ENCODE assay signal across 9 cellular contexts in the genomic region with DNA sequence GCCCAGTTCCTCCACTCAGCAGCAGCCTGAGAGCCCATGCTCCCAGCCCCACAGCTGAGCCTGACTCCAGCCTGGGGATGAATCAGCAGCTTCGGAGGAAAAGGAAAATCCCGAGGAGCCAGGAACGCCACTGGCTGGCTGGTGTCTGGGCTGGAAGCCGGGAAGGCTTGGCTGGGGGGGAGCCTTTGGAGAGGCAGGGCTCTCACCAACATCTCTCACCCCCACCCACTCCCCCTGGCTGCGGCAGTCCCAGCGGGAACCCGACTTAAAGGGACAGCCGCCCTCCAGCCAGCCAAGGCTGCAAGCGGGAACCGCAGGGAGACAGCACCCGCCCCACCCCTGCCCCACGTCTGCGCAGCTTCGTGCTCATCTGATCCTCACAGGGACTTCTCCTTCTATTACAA. TPM values are rescaled to one million over a fixed set of nuclear protein-coding genes. Genes with fewer than 3 reads are reported as not detected.
A peak's percentile ranks its signal among the peaks of the same experiment; 100 is the strongest.
DNase-seq lines count a peak whose midpoint lies in the region; ATAC-seq and TF ChIP-seq lines count a peak whose summit lies in the region.
"Had no signal": no experiment of that assay in that cellular context is flagged by ENCODE, and none has a peak within 500 bp of the region (broad histone marks: within the 10 kb centered on the region; RNA-seq: fewer than 3 reads in every experiment).

No MANE protein-coding gene starts in this region.

- peak overlapping the region; percentile 55 for H3K9ac ChIP-seq in SK-N-MC (ENCODE audit: insufficient read length)

- H3K9me3 Mint-ChIP-seq in osteocyte (ENCODE audit: unreplicated experiment): no peaks in the 10 kb centered on the region
- no peaks in the 10 kb centered on the region for H3K9me3 Mint-ChIP-seq in activated naive CD4-positive, alpha-beta T cell treated with anti-CD3 and anti-CD28 coated beads, Interleukin-2, amount 10 ng/mL, durations not matched to agents 7 days and 5 days

- H3K9me3 ChIP-seq in SK-N-MC (ENCODE audit: low read depth, low read length) (no peaks in the 10 kb centered on the region), gastroesophageal sphincter (no peaks in the 10 kb centered on the region)

- CTCF ChIA-PET in activated naive CD4-positive, alpha-beta T cell treated with anti-CD3 and anti-CD28 coated beads, Interleukin-2, amount 10 ng/mL, durations not matched to agents 7 days and 5 days (lab: Charles Lee): no interaction called here

- peak; percentile 38 for DNase-seq in COLO829 (ENCODE audit: low spot score)
- DNase-seq in SK-N-MC (ENCODE audit: low read depth, low spot score): no peak
- DNase-seq in osteocyte (ENCODE audit: extremely low spot score, unreplicated experiment): peak; percentile 95
- no peak for DNase-seq in NCI-H2171 (lab: John Stamatoyannopoulos, UW)
- no peak for DNase-seq in activated naive CD4-positive, alpha-beta T cell treated with anti-CD3 and anti-CD28 coated beads, Interleukin-2, amount 10 ng/mL, durations not matched to agents 7 days and 5 days
- DNase-seq in SW480 (ENCODE audit: low spot score): no peak

- H3K36me3 ChIP-seq in SK-N-MC (ENCODE audit: insufficient read depth, low read length) (no peaks in the 10 kb centered on the region), gastroesophageal sphincter (peaks cover 0 to 18% of the 10 kb centered on the region in 2 donors)

- H3K27ac Mint-ChIP-seq in osteocyte (ENCODE audit: unreplicated experiment): peak overlapping the region; percentile 91
- no peak overlapping the region for H3K27ac Mint-ChIP-seq in activated naive CD4-positive, alpha-beta T cell treated with anti-CD3 and anti-CD28 coated beads, Interleukin-2, amount 10 ng/mL, durations not matched to agents 7 days and 5 days

- WGBS in gastroesophageal sphincter (ENCODE audit: low coverage in 1 of 2), 2 donors: 0% methylated on average over 5 of the region's 14 CpGs; no CpG with 5 or more reads in 1 of the 2 donors

- ATAC-seq in gastroesophageal sphincter (peak; percentile 85), GM21786 (IDR thresholded peaks at IDR 0.05; ENCODE audit: unreplicated experiment) (no peak)

- TF ChIP-seq EP300 in gastroesophageal sphincter (IDR thresholded peaks at IDR 0.05): no peak

- H3K4me1 Mint-ChIP-seq in osteocyte (ENCODE audit: unreplicated experiment): peaks cover 62% of the 10 kb centered on the region
- H3K4me1 Mint-ChIP-seq in activated naive CD4-positive, alpha-beta T cell treated with anti-CD3 and anti-CD28 coated beads, Interleukin-2, amount 10 ng/mL, durations not matched to agents 7 days and 5 days: no peaks in the 10 kb centered on the region

- peaks cover 3% of the 10 kb centered on the region for H3K36me3 Mint-ChIP-seq in osteocyte (ENCODE audit: unreplicated experiment)
- no peaks in the 10 kb centered on the region for H3K36me3 Mint-ChIP-seq in activated naive CD4-positive, alpha-beta T cell treated with anti-CD3 and anti-CD28 coated beads, Interleukin-2, amount 10 ng/mL, durations not matched to agents 7 days and 5 days

- H3K27me3 ChIP-seq in gastroesophageal sphincter: no peaks in the 10 kb centered on the region

- H3K27ac ChIP-seq in SK-N-MC: peak overlapping the region; percentile 83
- peak overlapping the region; percentile 10 to 81 (median 70) for H3K27ac ChIP-seq in gastroesophageal sphincter

- H3K4me1 ChIP-seq in gastroesophageal sphincter: peaks cover 0 to 67% (median 34%) of the 10 kb centered on the region in 3 donors

- H3K27me3 Mint-ChIP-seq in osteocyte (ENCODE audit: unreplicated experiment): no peaks in the 10 kb centered on the region
- no peaks in the 10 kb centered on the region for H3K27me3 Mint-ChIP-seq in activated naive CD4-positive, alpha-beta T cell treated with anti-CD3 and anti-CD28 coated beads, Interleukin-2, amount 10 ng/mL, durations not matched to agents 7 days and 5 days

- H3K4me3 Mint-ChIP-seq in osteocyte (ENCODE audit: unreplicated experiment): peak overlapping the region; percentile 64
- H3K4me3 Mint-ChIP-seq in activated naive CD4-positive, alpha-beta T cell treated with anti-CD3 and anti-CD28 coated beads, Interleukin-2, amount 10 ng/mL, durations not matched to agents 7 days and 5 days: no peak overlapping the region

- H3K4me3 ChIP-seq in SK-N-MC: peak overlapping the region; percentile 76
- H3K4me3 ChIP-seq in gastroesophageal sphincter: peak overlapping the region; percentile 23 to 46
- H3K4me3 ChIP-seq: GM12878 had no signal

- peak in 2 of 4 experiments; percentile 8 to 57 for TF ChIP-seq CTCF in gastroesophageal sphincter (IDR thresholded peaks at IDR 0.05)
- TF ChIP-seq CTCF in osteocyte (IDR thresholded peaks at IDR 0.05): peak; percentile 7

- no peak for TF ChIP-seq POLR2A in gastroesophageal sphincter (IDR thresholded peaks at IDR 0.05)

RNA-seq across cellular contexts. Expression of a gene that starts 28.4 kb away (rescaled TPM):
- total RNA-seq in gastroesophageal sphincter (10 to 100 TPM; 26.1 to 54.2 (median 37.3) TPM), osteocyte (53.1 and 64.7 TPM in 2 replicates)

RNA-seq across cellular contexts. Expression of a gene that starts 48.6 kb away (rescaled TPM):
- total RNA-seq in gastroesophageal sphincter (10 to 100 TPM; 15.9 to 32.9 (median 28.8) TPM), osteocyte (44.1 and 48.3 TPM in 2 replicates)

Comparison
In these comparisons a context has a peak if more than half of its experiments do, and no peak if none do; other contexts are left out.
1. DNase-seq: peak in COLO829 (single experiment) and osteocyte (single experiment); none in SK-N-MC (single experiment), NCI-H2171 (single experiment), activated naive CD4-positive, alpha-beta T cell treated with anti-CD3 and anti-CD28 coated beads, Interleukin-2, amount 10 ng/mL, durations not matched to agents 7 days and 5 days (single experiment) and SW480 (single experiment).